15 cellular contexts compared by ENCODE assay signal in genomic region chr9:71761938-71762353, GRCh38. TPM values are rescaled to one million over a fixed set of nuclear protein-coding genes. Genes with fewer than 3 reads are reported as not detected.
DNase-seq lines count a peak whose midpoint lies in the region; ATAC-seq, FAIRE-seq and TF ChIP-seq lines count a peak whose summit lies in the region.
"Had no signal": no experiment of that assay in that cellular context is flagged by ENCODE, and none has a peak within 500 bp of the region (broad histone marks: within the 10 kb centered on the region; RNA-seq: fewer than 3 reads in every experiment).

No MANE protein-coding gene starts in this region.

- peak; percentile 17 for ATAC-seq in naive thymus-derived CD4-positive, alpha-beta T cell
- ATAC-seq in GM18861 (IDR thresholded peaks at IDR 0.05; ENCODE audit: unreplicated experiment) (no peak), GM21515 (IDR thresholded peaks at IDR 0.05; ENCODE audit: unreplicated experiment) (no peak)

- peak; percentile 26 for DNase-seq in NCI-H2029 treated with DMSO at 0.1 percent for 48 hours (lab: John Stamatoyannopoulos, UW)
- DNase-seq in NCI-H2029 (lab: John Stamatoyannopoulos, UW), result no peak
- no peak for DNase-seq in astrocyte (ENCODE audit: low read depth)
- DNase-seq in naive thymus-derived CD4-positive, alpha-beta T cell, result no peak
- DNase-seq in urothelium cell line (ENCODE audit: low spot score), result no peak
- DNase-seq: activated CD4-positive, alpha-beta T cell treated with anti-CD3 and anti-CD28 coated beads, Interleukin-2, amount 50 U/mL, for 1 hour; foreskin melanocyte; NCI-H1436 treated with DMSO at 0.1 percent for 48 hours; nephron progenitor cell; SW 1271 had no signal

- peak overlapping the region; percentile 16 for H3K27ac ChIP-seq in HUES48 (ENCODE audit: low read depth, low read length)
- no peak overlapping the region for H3K27ac ChIP-seq in astrocyte (ENCODE audit: low read depth, low read length)
- no peak overlapping the region for H3K27ac ChIP-seq in naive thymus-derived CD4-positive, alpha-beta T cell (ENCODE audit: low read depth, low read length)

- no peak overlapping the region for H2AFZ ChIP-seq in astrocyte (ENCODE audit: low read depth, low read length)

- H3K27me3 Mint-ChIP-seq in astrocyte (ENCODE audit: low read depth, unreplicated experiment), result no peaks in the 10 kb centered on the region
- no peaks in the 10 kb centered on the region for H3K27me3 Mint-ChIP-seq in naive thymus-derived CD4-positive, alpha-beta T cell

- H3K27me3 ChIP-seq in HUES48 (ENCODE audit: control insufficient read depth, insufficient read depth, low read length), result no peaks in the 10 kb centered on the region
- no peaks in the 10 kb centered on the region for H3K27me3 ChIP-seq in astrocyte (ENCODE audit: insufficient read depth, low read length)
- H3K27me3 ChIP-seq in naive thymus-derived CD4-positive, alpha-beta T cell (ENCODE audit: control insufficient read depth in 2 of 2, insufficient read depth in 2 of 2, low read length in 2 of 2), result no peaks in the 10 kb centered on the region

- no peak for FAIRE-seq in astrocyte (lab: Jason Lieb, UNC)
- FAIRE-seq in urothelium cell line (lab: Jason Lieb, UNC), result no peak

- peak overlapping the region; percentile 14; the same call in 1 of the 2 replicates for H3K4me3 ChIP-seq in HUES48 (ENCODE audit: low read depth, low read length)
- H3K4me3 ChIP-seq in astrocyte (ENCODE audit: insufficient read depth, low read depth, low read length), result no peak overlapping the region
- H3K4me3 ChIP-seq in naive thymus-derived CD4-positive, alpha-beta T cell (ENCODE audit: low read length), result no peak overlapping the region
- H3K4me3 ChIP-seq: HAP-1, skin epidermis had no signal

- no peaks in the 10 kb centered on the region for H3K9me3 ChIP-seq in HUES48 (ENCODE audit: control insufficient read depth, insufficient read depth, low read length)
- no peaks in the 10 kb centered on the region for H3K9me3 ChIP-seq in astrocyte (ENCODE audit: insufficient read depth, low read depth, low read length)
- H3K9me3 ChIP-seq in naive thymus-derived CD4-positive, alpha-beta T cell (ENCODE audit: control insufficient read depth in 2 of 3, low read length in 3 of 3), result no peaks in the 10 kb centered on the region
- H3K9me3 ChIP-seq: HAP-1 had no signal

- POLR2A ChIA-PET in naive thymus-derived CD4-positive, alpha-beta T cell (lab: Charles Lee), result interaction anchor here (1.1 kb wide), 1 partner anchor 37 kb away, joined by 3 read pairs; no protein-coding TSS in a partner anchor

- H3K36me3 ChIP-seq in HUES48 (ENCODE audit: control insufficient read depth, insufficient read depth, low read length) (no peaks in the 10 kb centered on the region), astrocyte (ENCODE audit: insufficient read depth, low read length) (no peaks in the 10 kb centered on the region)
- H3K36me3 ChIP-seq in naive thymus-derived CD4-positive, alpha-beta T cell (ENCODE audit: control insufficient read depth in 2 of 3, insufficient read depth in 3 of 3, low read length in 3 of 3), result no peaks in the 10 kb centered on the region
- H3K36me3 ChIP-seq: HAP-1 had no signal

- peaks cover 74% of the 10 kb centered on the region for H3K4me1 Mint-ChIP-seq in astrocyte (ENCODE audit: low read depth, unreplicated experiment)
- peaks cover 75 to 96% (median 93%) of the 10 kb centered on the region in 7 donors for H3K4me1 Mint-ChIP-seq in naive thymus-derived CD4-positive, alpha-beta T cell

- H4K20me1 ChIP-seq in astrocyte (ENCODE audit: insufficient read depth, low read length), result peaks cover 64% of the 10 kb centered on the region

- no peaks in the 10 kb centered on the region for H3K9me3 Mint-ChIP-seq in astrocyte (ENCODE audit: unreplicated experiment)
- peaks cover 0 to 1% (median 0%) of the 10 kb centered on the region in 11 donors for H3K9me3 Mint-ChIP-seq in naive thymus-derived CD4-positive, alpha-beta T cell
- H3K9me3 Mint-ChIP-seq: nephron progenitor cell had no signal

- H3K4me3 Mint-ChIP-seq in astrocyte (ENCODE audit: unreplicated experiment), result no peak overlapping the region
- H3K4me3 Mint-ChIP-seq in naive thymus-derived CD4-positive, alpha-beta T cell, result peak overlapping the region; percentile 31 to 99 (median 66)
- H3K4me3 Mint-ChIP-seq: nephron progenitor cell had no signal

- peaks cover 93% of the 10 kb centered on the region for H3K79me2 ChIP-seq in astrocyte (ENCODE audit: insufficient read depth, low read length)

- H3K36me3 Mint-ChIP-seq in astrocyte (ENCODE audit: low read depth, unreplicated experiment), result no peaks in the 10 kb centered on the region
- peaks cover 0 to 15% (median 0%) of the 10 kb centered on the region in 5 donors for H3K36me3 Mint-ChIP-seq in naive thymus-derived CD4-positive, alpha-beta T cell

- H3K4me1 ChIP-seq in HUES48 (ENCODE audit: control insufficient read depth, insufficient read depth, low read length) (peaks cover 89% of the 10 kb centered on the region), astrocyte (ENCODE audit: insufficient read depth, low read length) (peaks cover 52% of the 10 kb centered on the region)
- H3K4me1 ChIP-seq in naive thymus-derived CD4-positive, alpha-beta T cell (ENCODE audit: control insufficient read depth in 2 of 2, insufficient read depth in 2 of 2, low read length in 2 of 2), result peaks cover 40 to 65% of the 10 kb centered on the region in 2 donors

- intact Hi-C loops in naive thymus-derived CD4-positive, alpha-beta T cell (cut with micrococcal nuclease), result loop anchor here (10.0 kb wide), 4 partner anchors 47 to 1393 kb away; partner anchors contain the start of genes TMC1 (in 2 of the 2) and ANXA1 (in 1 of the 2)

- H3K27ac Mint-ChIP-seq in astrocyte (ENCODE audit: unreplicated experiment), result peak overlapping the region; percentile 22
- H3K27ac Mint-ChIP-seq in naive thymus-derived CD4-positive, alpha-beta T cell, result peak overlapping the region in 5 of 9 donors; percentile 7 to 95 (median 63)
- H3K27ac Mint-ChIP-seq: nephron progenitor cell had no signal

- no peak for TF ChIP-seq CTCF in astrocyte (IDR thresholded peaks at IDR 0.05; ENCODE audit: insufficient read depth, low read depth, low read length)

- peak overlapping the region; percentile 44 for H3K4me2 ChIP-seq in astrocyte (ENCODE audit: low read length)

- no peak overlapping the region for H3K9ac ChIP-seq in HUES48 (ENCODE audit: low read depth, low read length)
- H3K9ac ChIP-seq in astrocyte (ENCODE audit: low read length), result no peak overlapping the region

- CTCF ChIA-PET in naive thymus-derived CD4-positive, alpha-beta T cell (lab: Charles Lee), result no interaction called here

RNA-seq across cellular contexts. Expression of gene CEMIP2, which starts 6.4 kb away (rescaled TPM):
- 137 and 139 TPM in 2 replicates for total RNA-seq in astrocyte
- 100 to 1,000 TPM in 3 of 5 experiments, 10 to 100 TPM in 2; 69.5 to 183 (median 103) TPM for total RNA-seq in naive thymus-derived CD4-positive, alpha-beta T cell
- polyA plus RNA-seq in naive thymus-derived CD4-positive, alpha-beta T cell, result 10 to 100 TPM; 17.6 to 29.6 TPM
